Comparison of ENCODE assay signal across 1 cellular context in genomic region chr19:5632657-5633056, GRCh38.
TF ChIP-seq lines count a peak whose summit lies in the region.

No MANE protein-coding gene starts in this region.

TF ChIP-seq in HepG2, 621 proteins besides CTCF, POLR2A, EP300 and RAD21:
- TF ChIP-seq ZNF770 (CRISPR knock-in tag; IDR thresholded peaks at IDR 0.05) (0 out of 2 replicates have a peak, but pooled peaks have one; percentile 19), ZNF83 (CRISPR knock-in tag; IDR thresholded peaks at IDR 0.05; ENCODE audit: borderline replicate concordance) (no peak)
